In genomic region chr21:33686386-33686785, GRCh38 we compare ENCODE assay signal across 19 cellular contexts. TPM values are rescaled to one million over a fixed set of nuclear protein-coding genes. Genes with fewer than 3 reads are reported as not detected.
DNase-seq lines count a peak whose midpoint lies in the region; ATAC-seq, FAIRE-seq and TF ChIP-seq lines count a peak whose summit lies in the region.
"Had no signal": no experiment of that assay in that cellular context is flagged by ENCODE, and none has a peak within 500 bp of the region (broad histone marks: within the 10 kb centered on the region; RNA-seq: fewer than 3 reads in every experiment).

No MANE protein-coding gene starts in this region.

- no peak for ATAC-seq in body of pancreas
- ATAC-seq in GM21528 (IDR thresholded peaks at IDR 0.05; ENCODE audit: low FRiP score, unreplicated experiment): no peak
- ATAC-seq: activated T-helper 17 cell treated with anti-CD3 and anti-CD28 coated beads, Interleukin-2, amount 50 U/mL, for 72 hours; naive thymus-derived CD4-positive, alpha-beta T cell had no signal

- no peak overlapping the region for H2AFZ ChIP-seq in ACC112 (ENCODE audit: low read length, unreplicated experiment)
- H2AFZ ChIP-seq in keratinocyte (ENCODE audit: control insufficient read depth, low read length): no peak overlapping the region

- no peak for DNase-seq in SJSA1 (ENCODE audit: low read depth in 1 of 2, low spot score in 2 of 2)
- no peak for DNase-seq in keratinocyte (ENCODE audit: low read depth, low spot score)
- DNase-seq in amygdala (lab: John Stamatoyannopoulos, UW): no peak
- no peak for DNase-seq in body of pancreas
- DNase-seq in UCSD-AML1 (lab: John Stamatoyannopoulos, UW; ENCODE audit: unreplicated experiment): no peak
- DNase-seq: activated CD4-positive, alpha-beta T cell treated with anti-CD3 and anti-CD28 coated beads, Interleukin-2, amount 50 U/mL, for 4 hours; anterior cingulate cortex; DMS79; kidney; naive thymus-derived CD4-positive, alpha-beta T cell; NCI-H345; Peyer's patch; retina; stimulated activated naive CD4-positive, alpha-beta T cell had no signal

- TF ChIP-seq POLR2A in body of pancreas (IDR thresholded peaks at IDR 0.05): no peak

- WGBS in body of pancreas, 2 donors: 88 to 91% methylated on average over 3 of the region's 3 CpGs

- H3K4me3 ChIP-seq in ACC112 (ENCODE audit: low read depth, low read length): peak overlapping the region; percentile 63
- H3K4me3 ChIP-seq in HUES48 (ENCODE audit: low read depth, low read length): 0 out of 2 replicates have a peak overlapping the region, but pooled peaks have one; percentile 9
- H3K4me3 ChIP-seq in SJSA1: no peak overlapping the region
- H3K4me3 ChIP-seq in keratinocyte (ENCODE audit: control insufficient read depth in 2 of 3, extremely low read depth in 1 of 3, insufficient read depth in 2 of 3, low read depth in 1 of 3, low read length in 3 of 3): no peak overlapping the region
- no peak overlapping the region for H3K4me3 ChIP-seq in body of pancreas
- H3K4me3 ChIP-seq: Peyer's patch had no signal

- no peak for FAIRE-seq in keratinocyte (lab: Jason Lieb, UNC)
- FAIRE-seq: frontal cortex had no signal

- dilution Hi-C loops in keratinocyte (cut with MboI; ENCODE audit: extremely low pct_ligation_motif_present, low sequenced_read_pairs): no loop called here

- H3K79me2 ChIP-seq in ACC112 (ENCODE audit: control insufficient read depth, insufficient read depth, low read length, unreplicated experiment) (peaks cover 69% of the 10 kb centered on the region), keratinocyte (ENCODE audit: control insufficient read depth, insufficient read depth, low read length) (peaks cover 65% of the 10 kb centered on the region)

- no peak overlapping the region for H3K9ac ChIP-seq in HUES48 (ENCODE audit: low read depth, low read length)
- H3K9ac ChIP-seq in keratinocyte (ENCODE audit: control insufficient read depth, extremely low read depth, insufficient read depth, low read length): no peak overlapping the region

- TF ChIP-seq CTCF in keratinocyte (optimal IDR thresholded peaks at IDR 0.05 in 1 of 3, IDR thresholded peaks at IDR 0.05 in 1 of 3, conservative IDR thresholded peaks at IDR 0.05 in 1 of 3; ENCODE audit: extremely low read depth in 1 of 3, insufficient read depth in 2 of 3, low read length in 3 of 3) (no peak), body of pancreas (IDR thresholded peaks at IDR 0.05) (no peak)

- H3K36me3 ChIP-seq in ACC112 (ENCODE audit: insufficient read depth, low read length) (no peaks in the 10 kb centered on the region), HUES48 (ENCODE audit: control insufficient read depth, insufficient read depth, low read length) (no peaks in the 10 kb centered on the region), SJSA1 (no peaks in the 10 kb centered on the region), keratinocyte (ENCODE audit: control insufficient read depth in 2 of 2, extremely low read depth in 1 of 2, insufficient read depth in 2 of 2, low read length in 2 of 2) (no peaks in the 10 kb centered on the region), body of pancreas (replicated peaks in 1 of 2; ENCODE audit: insufficient read depth in 1 of 2, low read depth in 2 of 2) (no peaks in the 10 kb centered on the region)
- H3K36me3 ChIP-seq: Peyer's patch had no signal

- H4K20me1 ChIP-seq in keratinocyte (ENCODE audit: control insufficient read depth, extremely low read depth, insufficient read depth, low read length): no peaks in the 10 kb centered on the region

- peak overlapping the region; percentile 97 for H3K27ac ChIP-seq in ACC112 (ENCODE audit: low read depth, low read length)
- peak overlapping the region; percentile 98 for H3K27ac ChIP-seq in HUES48 (ENCODE audit: low read depth, low read length)
- peak overlapping the region; percentile 87 for H3K27ac ChIP-seq in SJSA1
- H3K27ac ChIP-seq in keratinocyte (ENCODE audit: control insufficient read depth, insufficient read depth, low read length): peak overlapping the region; percentile 11
- peak overlapping the region in 1 of 4 donors; percentile 41 for H3K27ac ChIP-seq in body of pancreas

- H3K27me3 ChIP-seq in ACC112 (ENCODE audit: insufficient read depth, low read length): no peaks in the 10 kb centered on the region
- H3K27me3 ChIP-seq in HUES48 (ENCODE audit: control insufficient read depth, insufficient read depth, low read length): no peaks in the 10 kb centered on the region
- H3K27me3 ChIP-seq in SJSA1 (replicated peaks): no peaks in the 10 kb centered on the region
- H3K27me3 ChIP-seq in keratinocyte (ENCODE audit: control insufficient read depth, extremely low read depth, insufficient read depth, low read length): no peaks in the 10 kb centered on the region
- H3K27me3 ChIP-seq in body of pancreas: no peaks in the 10 kb centered on the region
- H3K27me3 ChIP-seq: Peyer's patch had no signal

- intact Hi-C loops in body of pancreas (cut with DNase I): no loop called here

- H3K9me3 ChIP-seq in HUES48 (ENCODE audit: control insufficient read depth, insufficient read depth, low read length) (no peaks in the 10 kb centered on the region), SJSA1 (replicated peaks) (no peaks in the 10 kb centered on the region), keratinocyte (ENCODE audit: control insufficient read depth, low read depth, low read length) (no peaks in the 10 kb centered on the region), body of pancreas (no peaks in the 10 kb centered on the region)
- H3K9me3 ChIP-seq: Peyer's patch had no signal

- no peaks in the 10 kb centered on the region for H3K9me1 ChIP-seq in keratinocyte (ENCODE audit: control insufficient read depth, extremely low read depth, insufficient read depth, low read length)

- H3K4me1 ChIP-seq in ACC112 (ENCODE audit: control insufficient read depth, insufficient read depth, low read length, unreplicated experiment): peaks cover 62% of the 10 kb centered on the region
- H3K4me1 ChIP-seq in HUES48 (ENCODE audit: control insufficient read depth, insufficient read depth, low read length): peaks cover 64% of the 10 kb centered on the region
- peaks cover 66% of the 10 kb centered on the region for H3K4me1 ChIP-seq in SJSA1 (replicated peaks)
- H3K4me1 ChIP-seq in keratinocyte (ENCODE audit: control insufficient read depth, extremely low read depth, insufficient read depth, low read length): peaks cover 42% of the 10 kb centered on the region
- H3K4me1 ChIP-seq in body of pancreas: peaks cover 24% of the 10 kb centered on the region

- peak overlapping the region; percentile 97 for H3K4me2 ChIP-seq in keratinocyte (ENCODE audit: control insufficient read depth, extremely low read depth, insufficient read depth, low read depth, low read length)

RNA-seq across cellular contexts. Expression of gene ITSN1, which starts 44.1 kb away (rescaled TPM):
- total RNA-seq in SJSA1 (2014; rRNA removed; shearing (Covaris generic)): 25.8 and 53.2 TPM in 2 replicates
- polyA plus RNA-seq in keratinocyte: 31.1 to 60.0 TPM (median 34.3 TPM) in 3 replicates
- 33.0 TPM for polyA plus RNA-seq in keratinocyte (2011; ENCODE audit: low read depth)
- polyA plus RNA-seq in keratinocyte (2011; cell fraction: cytosol; rRNA removed): 28.0 and 30.8 TPM in 2 replicates
- 63.6 and 72.5 TPM in 2 replicates for polyA plus RNA-seq in keratinocyte (2011; cell fraction: nucleus; rRNA removed)
- polyA plus RNA-seq in keratinocyte (2012; ENCODE audit: low replicate concordance): 12.9 and 34.1 TPM in 2 replicates
- polyA minus RNA-seq in keratinocyte: 29.6 to 60.4 TPM (median 43.4 TPM) in 3 replicates
- 24.4 TPM for polyA minus RNA-seq in keratinocyte (2011; cell fraction: cytosol; rRNA and poly(A)+ RNA removed)
- 30.0 and 64.6 TPM in 2 replicates for polyA minus RNA-seq in keratinocyte (2011; cell fraction: nucleus; rRNA and poly(A)+ RNA removed)
- total RNA-seq in body of pancreas: 10 to 100 TPM; 15.0 to 47.5 TPM

RNA-seq across cellular contexts. Expression of gene CRYZL1, which starts 44.8 kb away (rescaled TPM):
- total RNA-seq in SJSA1 (2014; rRNA removed; shearing (Covaris generic)): 15.3 and 16.5 TPM in 2 replicates
- polyA plus RNA-seq in keratinocyte: 34.5 to 48.9 TPM (median 35.7 TPM) in 3 replicates
- 34.1 TPM for polyA plus RNA-seq in keratinocyte (2011; ENCODE audit: low read depth)
- polyA plus RNA-seq in keratinocyte (2011; cell fraction: cytosol; rRNA removed): 20.9 and 31.8 TPM in 2 replicates
- 51.0 and 67.5 TPM in 2 replicates for polyA plus RNA-seq in keratinocyte (2011; cell fraction: nucleus; rRNA removed)
- polyA plus RNA-seq in keratinocyte (2012; ENCODE audit: low replicate concordance): 19.9 and 22.7 TPM in 2 replicates
- 10.2 to 33.5 TPM (median 23.7 TPM) in 3 replicates for polyA minus RNA-seq in keratinocyte
- 9.4 TPM for polyA minus RNA-seq in keratinocyte (2011; cell fraction: cytosol; rRNA and poly(A)+ RNA removed)
- polyA minus RNA-seq in keratinocyte (2011; cell fraction: nucleus; rRNA and poly(A)+ RNA removed): 23.1 and 33.2 TPM in 2 replicates
- total RNA-seq in body of pancreas: 10 to 100 TPM; 22.3 to 31.6 TPM

Comparison
In these comparisons a context has a peak if more than half of its experiments do, and no peak if none do; other contexts are left out.
1. H3K4me3 ChIP-seq: peak in ACC112 (single experiment) and HUES48 (single experiment); none in SJSA1 (single experiment), keratinocyte (0 of 3) and body of pancreas (0 of 2).